Comparison of ENCODE assay signal across 1 cellular context in genomic region chr14:33035795-33036194, GRCh38.
TF ChIP-seq lines count a peak whose summit lies in the region.

No MANE protein-coding gene starts in this region.

TF ChIP-seq in GM12878, 131 proteins besides CTCF, POLR2A, EP300 and RAD21:
- no peak for TF ChIP-seq ZBTB33 (IDR thresholded peaks at IDR 0.05)
- TF ChIP-seq CHD1 (IDR thresholded peaks at IDR 0.05; ENCODE audit: low read depth, low read length), result no peak
- no peak for TF ChIP-seq YY1 (IDR thresholded peaks at IDR 0.05; ENCODE audit: low read depth, low read length)
